1 cellular context compared by ENCODE assay signal in the genomic region with DNA sequence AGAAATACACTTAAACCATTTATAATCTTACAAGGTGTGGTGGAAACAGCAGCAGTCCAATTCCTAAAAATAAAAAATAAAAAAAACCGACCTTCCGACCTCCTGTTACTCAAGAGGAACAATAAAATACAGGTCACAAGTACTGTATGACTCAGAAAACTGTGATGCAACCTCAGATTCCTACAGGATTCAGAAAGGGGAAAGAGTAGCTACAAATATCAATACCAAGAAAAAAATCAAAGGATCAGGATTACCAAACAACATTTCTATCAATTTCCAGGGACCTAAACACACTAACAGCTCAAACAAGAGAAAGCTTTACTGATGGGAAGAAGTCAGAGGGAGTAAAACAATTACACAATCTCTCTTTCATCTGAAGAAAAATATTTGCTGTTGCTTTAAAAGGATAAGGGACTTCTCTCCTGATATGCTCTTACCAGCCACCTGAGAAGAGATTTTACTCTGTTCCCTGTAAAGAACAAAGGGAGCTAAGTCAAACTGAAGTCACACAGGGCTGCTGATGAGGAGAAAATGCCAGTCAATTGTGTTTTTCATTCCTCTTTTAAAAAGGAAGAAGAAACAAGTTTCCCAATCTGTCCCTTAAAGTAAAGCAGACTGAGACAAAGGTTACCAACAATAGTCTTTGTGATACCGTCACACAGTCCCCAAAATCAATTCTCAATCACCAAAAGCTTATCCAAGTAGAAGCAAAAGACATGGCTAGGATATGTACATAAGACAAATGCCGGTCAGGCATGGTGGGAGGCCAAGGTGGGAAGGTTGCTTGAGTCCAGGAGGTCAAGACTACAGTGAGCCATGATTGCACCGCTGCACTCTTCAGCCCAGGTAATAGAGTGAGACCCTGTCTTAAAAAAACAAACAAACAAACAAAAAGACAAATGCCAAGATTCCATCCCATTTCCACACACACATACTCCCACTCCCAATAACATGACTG.
TF ChIP-seq lines count a peak whose summit lies in the region.

No MANE protein-coding gene starts in this region.

TF ChIP-seq in WTC11, 78 proteins besides CTCF, POLR2A, EP300 and RAD21 (continued from another document):
- TF ChIP-seq, protein P1, sequence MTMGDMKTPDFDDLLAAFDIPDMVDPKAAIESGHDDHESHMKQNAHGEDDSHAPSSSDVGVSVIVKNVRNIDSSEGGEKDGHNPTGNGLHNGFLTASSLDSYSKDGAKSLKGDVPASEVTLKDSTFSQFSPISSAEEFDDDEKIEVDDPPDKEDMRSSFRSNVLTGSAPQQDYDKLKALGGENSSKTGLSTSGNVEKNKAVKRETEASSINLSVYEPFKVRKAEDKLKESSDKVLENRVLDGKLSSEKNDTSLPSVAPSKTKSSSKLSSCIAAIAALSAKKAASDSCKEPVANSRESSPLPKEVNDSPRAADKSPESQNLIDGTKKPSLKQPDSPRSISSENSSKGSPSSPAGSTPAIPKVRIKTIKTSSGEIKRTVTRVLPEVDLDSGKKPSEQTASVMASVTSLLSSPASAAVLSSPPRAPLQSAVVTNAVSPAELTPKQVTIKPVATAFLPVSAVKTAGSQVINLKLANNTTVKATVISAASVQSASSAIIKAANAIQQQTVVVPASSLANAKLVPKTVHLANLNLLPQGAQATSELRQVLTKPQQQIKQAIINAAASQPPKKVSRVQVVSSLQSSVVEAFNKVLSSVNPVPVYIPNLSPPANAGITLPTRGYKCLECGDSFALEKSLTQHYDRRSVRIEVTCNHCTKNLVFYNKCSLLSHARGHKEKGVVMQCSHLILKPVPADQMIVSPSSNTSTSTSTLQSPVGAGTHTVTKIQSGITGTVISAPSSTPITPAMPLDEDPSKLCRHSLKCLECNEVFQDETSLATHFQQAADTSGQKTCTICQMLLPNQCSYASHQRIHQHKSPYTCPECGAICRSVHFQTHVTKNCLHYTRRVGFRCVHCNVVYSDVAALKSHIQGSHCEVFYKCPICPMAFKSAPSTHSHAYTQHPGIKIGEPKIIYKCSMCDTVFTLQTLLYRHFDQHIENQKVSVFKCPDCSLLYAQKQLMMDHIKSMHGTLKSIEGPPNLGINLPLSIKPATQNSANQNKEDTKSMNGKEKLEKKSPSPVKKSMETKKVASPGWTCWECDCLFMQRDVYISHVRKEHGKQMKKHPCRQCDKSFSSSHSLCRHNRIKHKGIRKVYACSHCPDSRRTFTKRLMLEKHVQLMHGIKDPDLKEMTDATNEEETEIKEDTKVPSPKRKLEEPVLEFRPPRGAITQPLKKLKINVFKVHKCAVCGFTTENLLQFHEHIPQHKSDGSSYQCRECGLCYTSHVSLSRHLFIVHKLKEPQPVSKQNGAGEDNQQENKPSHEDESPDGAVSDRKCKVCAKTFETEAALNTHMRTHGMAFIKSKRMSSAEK (CRISPR knock-in tag; IDR thresholded peaks at IDR 0.05; ENCODE audit: borderline replicate concordance): no peak
